Comparison of ENCODE assay signal across 3 cellular contexts in the genomic region with DNA sequence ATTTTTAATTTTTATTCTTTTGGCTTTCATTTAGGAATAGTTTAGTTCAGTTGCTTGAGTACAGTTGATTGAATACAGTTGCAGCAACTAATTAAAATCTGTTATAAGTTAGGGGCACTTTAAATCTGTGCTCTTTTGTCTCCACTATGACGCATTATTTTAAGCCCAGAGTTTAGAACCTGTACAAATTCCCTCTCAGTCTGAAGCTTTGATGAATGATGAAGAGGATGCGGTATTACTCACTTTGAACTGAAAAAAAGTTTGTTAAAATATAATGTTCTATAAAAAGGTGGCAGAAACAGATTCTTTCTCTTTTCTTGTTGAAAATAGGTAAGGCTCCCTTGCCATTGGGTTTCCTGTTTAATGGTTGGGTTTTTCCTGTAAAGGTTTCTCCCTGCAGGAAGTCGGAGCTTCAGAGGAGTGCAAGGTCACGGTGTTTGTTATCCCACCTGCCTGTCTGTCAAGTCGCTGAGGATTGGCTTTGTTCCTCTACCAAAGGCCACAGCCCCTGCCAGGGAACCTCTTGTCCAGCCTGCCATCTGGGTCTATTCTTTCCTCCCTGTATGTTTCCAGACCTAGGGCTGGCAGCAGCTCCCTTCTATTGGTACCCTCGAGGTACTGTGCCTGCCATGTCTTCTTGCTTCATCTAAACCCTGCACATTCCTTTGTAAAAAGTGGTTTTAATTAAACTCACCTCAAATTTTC.
TF ChIP-seq lines count a peak whose summit lies in the region.

No MANE protein-coding gene starts in this region.

TF ChIP-seq in SK-N-SH, 30 proteins besides CTCF, POLR2A, EP300 and RAD21:
- TF ChIP-seq TCF12 (IDR thresholded peaks at IDR 0.05) (no peak), NFIC (IDR thresholded peaks at IDR 0.05; ENCODE audit: borderline replicate concordance) (no peak), NRF1 (IDR thresholded peaks at IDR 0.05; ENCODE audit: low read depth, low read length) (no peak), SIN3A (IDR thresholded peaks at IDR 0.05; ENCODE audit: borderline replicate concordance, low read depth, low read length) (no peak), MEF2A (IDR thresholded peaks at IDR 0.05; ENCODE audit: borderline replicate concordance, low read depth) (no peak)

TF ChIP-seq in SK-N-SH treated with all-trans-retinoic acid at 6 μM for 48 hours, 23 proteins besides CTCF, POLR2A, EP300 and RAD21:
- TF ChIP-seq TOX (CRISPR knock-in tag; IDR thresholded peaks at IDR 0.05; ENCODE audit: borderline replicate concordance) (no peak), CSDC2 (CRISPR knock-in tag; IDR thresholded peaks at IDR 0.05) (no peak), ISL1 (CRISPR knock-in tag; IDR thresholded peaks at IDR 0.05) (no peak), ZNF565 (CRISPR knock-in tag; conservative IDR thresholded peaks at IDR 0.05; ENCODE audit: low read depth) (no peak), OSR1 (CRISPR knock-in tag; IDR thresholded peaks at IDR 0.05) (no peak), GLIS3 (CRISPR knock-in tag; IDR thresholded peaks at IDR 0.05) (no peak), ESRRG (CRISPR knock-in tag; IDR thresholded peaks at IDR 0.05) (no peak), PPARA (CRISPR knock-in tag; IDR thresholded peaks at IDR 0.05; ENCODE audit: borderline replicate concordance) (no peak), BACH2 (CRISPR knock-in tag; IDR thresholded peaks at IDR 0.05; ENCODE audit: borderline replicate concordance) (no peak), TCF4 (CRISPR knock-in tag; IDR thresholded peaks at IDR 0.05; ENCODE audit: borderline replicate concordance) (no peak), ZFP30 (CRISPR knock-in tag; IDR thresholded peaks at IDR 0.05) (no peak), ZFP3 (CRISPR knock-in tag; IDR thresholded peaks at IDR 0.05) (no peak), ZNF70 (CRISPR knock-in tag; IDR thresholded peaks at IDR 0.05) (no peak), ARNTL (CRISPR knock-in tag; IDR thresholded peaks at IDR 0.05; ENCODE audit: borderline replicate concordance, low read depth) (no peak), SNAI2 (CRISPR knock-in tag; IDR thresholded peaks at IDR 0.05) (no peak)
- TF ChIP-seq, protein P1, sequence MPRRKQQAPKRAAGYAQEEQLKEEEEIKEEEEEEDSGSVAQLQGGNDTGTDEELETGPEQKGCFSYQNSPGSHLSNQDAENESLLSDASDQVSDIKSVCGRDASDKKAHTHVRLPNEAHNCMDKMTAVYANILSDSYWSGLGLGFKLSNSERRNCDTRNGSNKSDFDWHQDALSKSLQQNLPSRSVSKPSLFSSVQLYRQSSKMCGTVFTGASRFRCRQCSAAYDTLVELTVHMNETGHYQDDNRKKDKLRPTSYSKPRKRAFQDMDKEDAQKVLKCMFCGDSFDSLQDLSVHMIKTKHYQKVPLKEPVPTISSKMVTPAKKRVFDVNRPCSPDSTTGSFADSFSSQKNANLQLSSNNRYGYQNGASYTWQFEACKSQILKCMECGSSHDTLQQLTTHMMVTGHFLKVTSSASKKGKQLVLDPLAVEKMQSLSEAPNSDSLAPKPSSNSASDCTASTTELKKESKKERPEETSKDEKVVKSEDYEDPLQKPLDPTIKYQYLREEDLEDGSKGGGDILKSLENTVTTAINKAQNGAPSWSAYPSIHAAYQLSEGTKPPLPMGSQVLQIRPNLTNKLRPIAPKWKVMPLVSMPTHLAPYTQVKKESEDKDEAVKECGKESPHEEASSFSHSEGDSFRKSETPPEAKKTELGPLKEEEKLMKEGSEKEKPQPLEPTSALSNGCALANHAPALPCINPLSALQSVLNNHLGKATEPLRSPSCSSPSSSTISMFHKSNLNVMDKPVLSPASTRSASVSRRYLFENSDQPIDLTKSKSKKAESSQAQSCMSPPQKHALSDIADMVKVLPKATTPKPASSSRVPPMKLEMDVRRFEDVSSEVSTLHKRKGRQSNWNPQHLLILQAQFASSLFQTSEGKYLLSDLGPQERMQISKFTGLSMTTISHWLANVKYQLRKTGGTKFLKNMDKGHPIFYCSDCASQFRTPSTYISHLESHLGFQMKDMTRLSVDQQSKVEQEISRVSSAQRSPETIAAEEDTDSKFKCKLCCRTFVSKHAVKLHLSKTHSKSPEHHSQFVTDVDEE (CRISPR knock-in tag; IDR thresholded peaks at IDR 0.05), result no peak
- TF ChIP-seq, protein P2, sequence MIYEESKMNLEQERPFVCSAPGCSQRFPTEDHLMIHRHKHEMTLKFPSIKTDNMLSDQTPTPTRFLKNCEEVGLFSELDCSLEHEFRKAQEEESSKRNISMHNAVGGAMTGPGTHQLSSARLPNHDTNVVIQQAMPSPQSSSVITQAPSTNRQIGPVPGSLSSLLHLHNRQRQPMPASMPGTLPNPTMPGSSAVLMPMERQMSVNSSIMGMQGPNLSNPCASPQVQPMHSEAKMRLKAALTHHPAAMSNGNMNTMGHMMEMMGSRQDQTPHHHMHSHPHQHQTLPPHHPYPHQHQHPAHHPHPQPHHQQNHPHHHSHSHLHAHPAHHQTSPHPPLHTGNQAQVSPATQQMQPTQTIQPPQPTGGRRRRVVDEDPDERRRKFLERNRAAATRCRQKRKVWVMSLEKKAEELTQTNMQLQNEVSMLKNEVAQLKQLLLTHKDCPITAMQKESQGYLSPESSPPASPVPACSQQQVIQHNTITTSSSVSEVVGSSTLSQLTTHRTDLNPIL (CRISPR knock-in tag; IDR thresholded peaks at IDR 0.05; ENCODE audit: low read depth), result no peak
- TF ChIP-seq, protein P3, sequence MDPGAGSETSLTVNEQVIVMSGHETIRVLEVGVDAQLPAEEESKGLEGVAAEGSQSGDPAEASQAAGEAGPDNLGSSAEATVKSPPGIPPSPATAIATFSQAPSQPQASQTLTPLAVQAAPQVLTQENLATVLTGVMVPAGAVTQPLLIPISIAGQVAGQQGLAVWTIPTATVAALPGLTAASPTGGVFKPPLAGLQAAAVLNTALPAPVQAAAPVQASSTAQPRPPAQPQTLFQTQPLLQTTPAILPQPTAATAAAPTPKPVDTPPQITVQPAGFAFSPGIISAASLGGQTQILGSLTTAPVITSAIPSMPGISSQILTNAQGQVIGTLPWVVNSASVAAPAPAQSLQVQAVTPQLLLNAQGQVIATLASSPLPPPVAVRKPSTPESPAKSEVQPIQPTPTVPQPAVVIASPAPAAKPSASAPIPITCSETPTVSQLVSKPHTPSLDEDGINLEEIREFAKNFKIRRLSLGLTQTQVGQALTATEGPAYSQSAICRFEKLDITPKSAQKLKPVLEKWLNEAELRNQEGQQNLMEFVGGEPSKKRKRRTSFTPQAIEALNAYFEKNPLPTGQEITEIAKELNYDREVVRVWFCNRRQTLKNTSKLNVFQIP (CRISPR knock-in tag; IDR thresholded peaks at IDR 0.05; ENCODE audit: borderline replicate concordance, low read depth), result no peak
- TF ChIP-seq, protein P4, sequence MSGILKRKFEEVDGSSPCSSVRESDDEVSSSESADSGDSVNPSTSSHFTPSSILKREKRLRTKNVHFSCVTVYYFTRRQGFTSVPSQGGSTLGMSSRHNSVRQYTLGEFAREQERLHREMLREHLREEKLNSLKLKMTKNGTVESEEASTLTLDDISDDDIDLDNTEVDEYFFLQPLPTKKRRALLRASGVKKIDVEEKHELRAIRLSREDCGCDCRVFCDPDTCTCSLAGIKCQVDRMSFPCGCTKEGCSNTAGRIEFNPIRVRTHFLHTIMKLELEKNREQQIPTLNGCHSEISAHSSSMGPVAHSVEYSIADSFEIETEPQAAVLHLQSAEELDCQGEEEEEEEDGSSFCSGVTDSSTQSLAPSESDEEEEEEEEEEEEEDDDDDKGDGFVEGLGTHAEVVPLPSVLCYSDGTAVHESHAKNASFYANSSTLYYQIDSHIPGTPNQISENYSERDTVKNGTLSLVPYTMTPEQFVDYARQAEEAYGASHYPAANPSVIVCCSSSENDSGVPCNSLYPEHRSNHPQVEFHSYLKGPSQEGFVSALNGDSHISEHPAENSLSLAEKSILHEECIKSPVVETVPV (CRISPR knock-in tag; IDR thresholded peaks at IDR 0.05), result no peak

TF ChIP-seq in H1, 55 proteins besides CTCF, POLR2A, EP300 and RAD21:
- no peak for TF ChIP-seq KDM4A (IDR thresholded peaks at IDR 0.05; ENCODE audit: low read depth, low read length, severe bottlenecking)
- no peak for TF ChIP-seq EGR1 (IDR thresholded peaks at IDR 0.05; ENCODE audit: borderline replicate concordance, low read depth, low read length)
- TF ChIP-seq CHD2 (IDR thresholded peaks at IDR 0.05; ENCODE audit: low read length), result no peak
- TF ChIP-seq SP4 (IDR thresholded peaks at IDR 0.05; ENCODE audit: low read length), result no peak
- no peak for TF ChIP-seq HDAC6 (IDR thresholded peaks at IDR 0.05; ENCODE audit: low read depth, low read length)
- TF ChIP-seq GTF2F1 (IDR thresholded peaks at IDR 0.05; ENCODE audit: borderline replicate concordance, low read depth, low read length), result no peak
- TF ChIP-seq TAF7 (optimal IDR thresholded peaks at IDR 0.05; ENCODE audit: borderline replicate concordance, low read depth, low read length), result no peak
- no peak for TF ChIP-seq CTBP2 (IDR thresholded peaks at IDR 0.05; ENCODE audit: borderline replicate concordance, insufficient read depth, insufficient read length, low read length)
- no peak for TF ChIP-seq SUZ12 (IDR thresholded peaks at IDR 0.05; ENCODE audit: low read length)
- no peak for TF ChIP-seq GABPA (IDR thresholded peaks at IDR 0.05; ENCODE audit: borderline replicate concordance, insufficient read depth, low read length)
- TF ChIP-seq SIN3A (conservative IDR thresholded peaks at IDR 0.05 in 1 of 2, IDR thresholded peaks at IDR 0.05 in 1 of 2; ENCODE audit: low read depth in 1 of 2, low read length in 2 of 2), result no peak
- no peak for TF ChIP-seq YY1 (IDR thresholded peaks at IDR 0.05; ENCODE audit: low read depth, low read length)
